In genomic region chr11:7004482-7004881, GRCh38 we compare ENCODE assay signal across 12 cellular contexts. TPM values are rescaled to one million over a fixed set of nuclear protein-coding genes. Genes with fewer than 3 reads are reported as not detected.
DNase-seq lines count a peak whose midpoint lies in the region; ATAC-seq, FAIRE-seq and TF ChIP-seq lines count a peak whose summit lies in the region.
"Had no signal": no experiment of that assay in that cellular context is flagged by ENCODE, and none has a peak within 500 bp of the region (broad histone marks: within the 10 kb centered on the region; RNA-seq: fewer than 3 reads in every experiment).

No MANE protein-coding gene starts in this region.

- no peaks in the 10 kb centered on the region for H3K4me1 ChIP-seq in mesenchymal stem cell (ENCODE audit: control insufficient read depth, insufficient read depth, low read depth, low read length)

- peak overlapping the region; percentile 5 for H3K9ac ChIP-seq in mesenchymal stem cell (ENCODE audit: low read length)

- H3K4me2 ChIP-seq in mesenchymal stem cell (ENCODE audit: low read length, poor library complexity, severe bottlenecking), result no peak overlapping the region

- CTCF ChIA-PET in GM10248 (lab: Yijun Ruan, JAX), result interaction anchor here (0.7 to 0.8 kb wide), 2 partner anchors 17 to 192 kb away, joined by 3 read pairs; no protein-coding TSS in a partner anchor

- no peak overlapping the region for H3K27ac ChIP-seq in mesenchymal stem cell (ENCODE audit: low read length, poor library complexity, severe bottlenecking)

- DNase-seq in GM12891 (ENCODE audit: insufficient read length, low spot score) (no peak), T1000 (lab: John Stamatoyannopoulos, UW) (peak; percentile 11), mesenchymal stem cell (peak; percentile 64), NCI-H69 (lab: John Stamatoyannopoulos, UW) (no peak), GM10248 (ENCODE audit: extremely low spot score) (no peak)
- no peak for DNase-seq in activated naive CD4-positive, alpha-beta T cell treated with anti-CD3 and anti-CD28 coated beads, Interleukin-2, amount 50 U/mL, for 16 hours
- no peak for DNase-seq in activated CD4-positive, alpha-beta T cell treated with anti-CD3 and anti-CD28 coated beads for 48 hours
- DNase-seq: activated CD4-positive, CD25-positive, alpha-beta regulatory T cell treated with anti-CD3 and anti-CD28 coated beads, Interleukin-2, amount 50 U/mL, for 72 hours; activated naive CD4-positive, alpha-beta T cell treated with anti-CD3 and anti-CD28 coated beads, Interleukin-2, amount 10 ng/mL, durations not matched to agents 7 days and 5 days; GDM1; NCI-H526 treated with DMSO at 0.1 percent for 48 hours had no signal

- H3K27me3 ChIP-seq in mesenchymal stem cell (ENCODE audit: control insufficient read depth in 1 of 2, insufficient read depth in 1 of 2, low read length in 2 of 2), result no peaks in the 10 kb centered on the region

- no peak for TF ChIP-seq POLR2A in GM12891 (IDR thresholded peaks at IDR 0.05; ENCODE audit: low read depth, low read length)

- no peaks in the 10 kb centered on the region for H3K9me3 ChIP-seq in mesenchymal stem cell (ENCODE audit: control insufficient read depth, low read length)

- H3K23ac ChIP-seq in mesenchymal stem cell (ENCODE audit: low read length in 2 of 2), result no peak overlapping the region

- no peak overlapping the region for H2BK15ac ChIP-seq in mesenchymal stem cell (ENCODE audit: low read depth, poor library complexity, severe bottlenecking)

- H2BK5ac ChIP-seq in mesenchymal stem cell (ENCODE audit: low read depth, low read length, poor library complexity, severe bottlenecking), result no peak overlapping the region

- H2BK120ac ChIP-seq in mesenchymal stem cell (ENCODE audit: low read depth, low read length), result no peak overlapping the region

- no peak for TF ChIP-seq CTCF in GM10248 (IDR thresholded peaks at IDR 0.05; ENCODE audit: control extremely low read depth, extremely low read depth, low read depth, missing control alignments)

- no peak overlapping the region for H3K4ac ChIP-seq in mesenchymal stem cell (ENCODE audit: low read depth in 1 of 2, low read length in 2 of 2)

- H3K18ac ChIP-seq in mesenchymal stem cell (ENCODE audit: low read depth in 1 of 2, low read length in 2 of 2), result no peak overlapping the region

- no peak overlapping the region for H3K4me3 ChIP-seq in mesenchymal stem cell (ENCODE audit: insufficient read depth in 1 of 2, low read depth in 1 of 2, low read length in 2 of 2)

- POLR2A ChIA-PET in GM10248 (lab: Yijun Ruan, JAX), result no interaction called here

- 38% methylated on average over 3 of the region's 3 CpGs for whole genome bisulfite sequencing in mesenchymal stem cell

- peak; percentile 26 for FAIRE-seq in GM12891 (lab: Jason Lieb, UNC)

- no peaks in the 10 kb centered on the region for H3K79me1 ChIP-seq in mesenchymal stem cell (replicated peaks; ENCODE audit: low read length, poor library complexity, severe bottlenecking)

- H2AK5ac ChIP-seq in mesenchymal stem cell (ENCODE audit: low read length, severe bottlenecking), result no peak overlapping the region

- no peak overlapping the region for H2BK12ac ChIP-seq in mesenchymal stem cell (ENCODE audit: low read length in 2 of 2)

- H2AFZ ChIP-seq in mesenchymal stem cell (ENCODE audit: low read depth, low read length), result peak overlapping the region; percentile 18

- no peak overlapping the region for H3K14ac ChIP-seq in mesenchymal stem cell (ENCODE audit: low read length in 2 of 2)

- peak; percentile 69 for ATAC-seq in HG02981 (IDR thresholded peaks at IDR 0.05; ENCODE audit: unreplicated experiment)

- peaks cover 0 to 11% of the 10 kb centered on the region in 2 experiments for H3K36me3 ChIP-seq in mesenchymal stem cell (ENCODE audit: control insufficient read depth in 1 of 2, insufficient read depth in 2 of 2, low read depth in 1 of 2, low read length in 2 of 2)

- no peak overlapping the region for H4K8ac ChIP-seq in mesenchymal stem cell (ENCODE audit: low read length)

- no peak overlapping the region for H4K91ac ChIP-seq in mesenchymal stem cell (ENCODE audit: low read length)

TF ChIP-seq in GM12891, 5 proteins besides CTCF, POLR2A, EP300 and RAD21:
- TF ChIP-seq POLR2AphosphoS5 (IDR thresholded peaks at IDR 0.05; ENCODE audit: low read depth, low read length), result no peak
- TF ChIP-seq SPI1 (IDR thresholded peaks at IDR 0.05; ENCODE audit: low read depth, low read length), result peak; percentile 66; the same call in 1 of the 2 replicates

RNA-seq across cellular contexts. Expression of gene ZNF214, which starts 15.7 kb away (rescaled TPM):
- not detected for polyA plus RNA-seq in GM12891 (2012; ENCODE audit: low read depth, missing spikeins)
- polyA plus RNA-seq in mesenchymal stem cell (2013, experiment 1 of 2), result 0.70 TPM
- polyA plus RNA-seq in mesenchymal stem cell (2013, experiment 2 of 2), result 0.81 TPM

RNA-seq across cellular contexts. Expression of gene NLRP14, which starts 15.8 kb away (rescaled TPM):
- 0.04 TPM for polyA plus RNA-seq in GM12891 (2012; ENCODE audit: low read depth, missing spikeins)
- not detected for polyA plus RNA-seq in mesenchymal stem cell (2013, experiment 1 of 2)
- polyA plus RNA-seq in mesenchymal stem cell (2013, experiment 2 of 2), result 0.01 TPM

Comparison
In these comparisons a context has a peak if more than half of its experiments do, and no peak if none do; other contexts are left out.
1. DNase-seq: peak in T1000 (single experiment) and mesenchymal stem cell (single experiment); none in GM12891 (single experiment), activated naive CD4-positive, alpha-beta T cell treated with anti-CD3 and anti-CD28 coated beads, Interleukin-2, amount 50 U/mL, for 16 hours (single experiment), NCI-H69 (single experiment), GM10248 (single experiment) and activated CD4-positive, alpha-beta T cell treated with anti-CD3 and anti-CD28 coated beads for 48 hours (single experiment).